ENCODE assay signal across 15 cellular contexts in the genomic region with DNA sequence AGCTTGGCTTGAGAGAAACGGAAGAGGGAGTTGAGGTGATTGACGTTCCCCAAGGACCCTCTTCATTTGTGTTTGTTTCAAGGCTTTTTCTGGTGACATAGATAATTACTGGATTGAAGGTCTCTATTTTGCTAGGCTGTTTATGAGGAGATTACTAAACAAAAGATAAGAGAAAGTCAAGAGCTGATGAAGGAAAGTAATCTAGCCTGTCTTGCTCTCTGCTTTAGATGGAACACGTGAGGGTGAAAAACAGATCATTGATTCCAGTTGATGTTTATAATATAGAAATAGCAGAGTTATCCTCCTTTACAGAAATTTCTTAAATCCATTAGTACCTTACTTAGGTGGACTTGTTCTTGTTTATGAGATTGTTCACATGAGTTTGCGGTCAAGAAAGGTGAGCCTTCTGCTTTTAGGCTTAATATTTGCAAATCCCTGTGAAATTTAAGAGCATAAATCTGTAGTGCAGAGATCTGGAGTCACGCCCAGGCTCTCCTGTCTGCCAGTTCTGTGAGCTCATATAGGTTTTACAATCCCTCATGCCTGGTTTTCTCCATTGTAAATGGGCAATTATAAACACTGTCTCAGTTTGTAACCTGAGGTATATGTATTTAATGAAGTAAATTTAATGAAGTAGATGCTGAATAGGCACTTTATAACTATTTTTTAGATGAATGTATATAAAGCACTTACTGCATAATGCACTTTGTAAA.
A peak's percentile ranks its signal among the peaks of the same experiment; 100 is the strongest.
DNase-seq lines count a peak whose midpoint lies in the region; TF ChIP-seq lines count a peak whose summit lies in the region.
"Had no signal": no experiment of that assay in that cellular context is flagged by ENCODE, and none has a peak within 500 bp of the region (broad histone marks: within the 10 kb centered on the region; RNA-seq: fewer than 3 reads in every experiment).

No MANE protein-coding gene starts in this region.

- no peaks in the 10 kb centered on the region for H3K27me3 ChIP-seq in brain microvascular endothelial cell (replicated peaks)
- H3K27me3 ChIP-seq: SJSA1, testis had no signal

- TF ChIP-seq CTCF in brain microvascular endothelial cell (IDR thresholded peaks at IDR 0.05; ENCODE audit: low read depth, low read length, missing control alignments) = no peak

- peak; percentile 76 for DNase-seq in DMS153 treated with DMSO at 0.1 percent for 48 hours (lab: John Stamatoyannopoulos, UW; ENCODE audit: unreplicated experiment)
- peak; percentile 94 for DNase-seq in NCI-H1105 treated with DMSO at 0.1 percent for 48 hours (lab: John Stamatoyannopoulos, UW)
- peak; percentile 61 for DNase-seq in NCI-H446 treated with DMSO at 0.1 percent for 48 hours (lab: John Stamatoyannopoulos, UW)
- DNase-seq in middle frontal gyrus (ENCODE audit: extremely low spot score, low spot score) = peak; percentile 30
- DNase-seq in brain microvascular endothelial cell = no peak
- no peak for DNase-seq in NOMO-1 treated with DMSO at 0.1 percent for 48 hours (lab: John Stamatoyannopoulos, UW; ENCODE audit: unreplicated experiment)
- DNase-seq in kidney glomerular epithelial cell (lab: John Stamatoyannopoulos, UW) = no peak
- DNase-seq: activated naive CD8-positive, alpha-beta T cell treated with anti-CD3 and anti-CD28 coated beads for 36 hours; activated T-cell treated with anti-CD3 and anti-CD28 coated beads, Interleukin-2, amount 50 U/mL, for 72 hours; left cardiac atrium; midbrain; PC-9; testis had no signal

- H3K27ac ChIP-seq in brain microvascular endothelial cell = no peak overlapping the region
- H3K27ac ChIP-seq: epithelial cell of prostate, PC-9, SJSA1, testis had no signal

- in situ Hi-C loops in brain microvascular endothelial cell (cut with HindIII; ENCODE audit: low pct_ligation_motif_present, low sequenced_read_pairs) = no loop called here

- no peaks in the 10 kb centered on the region for H3K36me3 ChIP-seq in brain microvascular endothelial cell (replicated peaks)
- H3K36me3 ChIP-seq: SJSA1 had no signal

- no peak overlapping the region for H3K4me3 ChIP-seq in brain microvascular endothelial cell (ENCODE audit: low read depth, low read length)
- H3K4me3 ChIP-seq: PC-9, SJSA1, testis had no signal

Comparison
In these comparisons a context has a peak if more than half of its experiments do, and no peak if none do; other contexts are left out.
1. DNase-seq: peak in DMS153 treated with DMSO at 0.1 percent for 48 hours (single experiment), NCI-H1105 treated with DMSO at 0.1 percent for 48 hours (single experiment), NCI-H446 treated with DMSO at 0.1 percent for 48 hours (single experiment) and middle frontal gyrus (single experiment); none in brain microvascular endothelial cell (single experiment), NOMO-1 treated with DMSO at 0.1 percent for 48 hours (single experiment) and kidney glomerular epithelial cell (single experiment).